In genomic region chr7:122987463-122987862, GRCh38 we compare ENCODE assay signal across 39 cellular contexts. TPM values are rescaled to one million over a fixed set of nuclear protein-coding genes. Genes with fewer than 3 reads are reported as not detected.
"Had no signal": no experiment of that assay in that cellular context is flagged by ENCODE, and none has a peak within 500 bp of the region (broad histone marks: within the 10 kb centered on the region; RNA-seq: fewer than 3 reads in every experiment).

No MANE protein-coding gene starts in this region.

- H3K9me3 ChIP-seq: body of pancreas, breast epithelium had no signal

- H3K4me1 ChIP-seq: body of pancreas, breast epithelium had no signal

- H3K27ac ChIP-seq: body of pancreas, brain microvascular endothelial cell, breast epithelium, VCaP had no signal

- H3K4me3 ChIP-seq: body of pancreas, breast epithelium had no signal

- H3K27me3 Mint-ChIP-seq: activated CD4-positive, alpha-beta memory T cell treated with anti-CD3 and anti-CD28 coated beads, Interleukin-2, amount 10 ng/mL, durations not matched to agents 7 days and 5 days; activated CD4-positive, alpha-beta T cell treated with anti-CD3 and anti-CD28 coated beads for 36 hours; activated CD4-positive, alpha-beta T cell treated with anti-CD3 and anti-CD28 coated beads, Interleukin-2, amount 10 ng/mL, durations not matched to agents 7 days and 5 days; activated CD8-positive, alpha-beta memory T cell treated with anti-CD3 and anti-CD28 coated beads, Interleukin-2, amount 10 ng/mL, durations not matched to agents 7 days and 5 days; activated naive CD4-positive, alpha-beta T cell treated with anti-CD3 and anti-CD28 coated beads, Interleukin-2, amount 10 ng/mL, durations not matched to agents 7 days and 5 days; activated naive CD4-positive, alpha-beta T cell treated with anti-CD3 and anti-CD28 coated beads, Interleukin-2, amount 50 U/mL, for 24 hours; activated naive CD8-positive, alpha-beta T cell; activated naive CD8-positive, alpha-beta T cell treated with anti-CD3 and anti-CD28 coated beads, Interleukin-2, amount 10 ng/mL, durations not matched to agents 7 days and 5 days; activated naive CD8-positive, alpha-beta T cell treated with anti-CD3 and anti-CD28 coated beads, Interleukin-2, amount 50 U/mL, for 24 hours; activated T-cell treated with anti-CD3 and anti-CD28 coated beads, Interleukin-2, amount 50 U/mL, for 24 hours; T-cell; T-helper 17 cell had no signal

- ATAC-seq: activated CD4-positive, alpha-beta T cell treated with anti-CD3 and anti-CD28 coated beads for 36 hours; activated CD4-positive, CD25-positive, alpha-beta regulatory T cell treated with anti-CD3 and anti-CD28 coated beads, Interleukin-2, amount 50 U/mL, for 24 hours; activated CD8-positive, alpha-beta memory T cell treated with anti-CD3 and anti-CD28 coated beads, Interleukin-2, amount 10 ng/mL, durations not matched to agents 7 days and 5 days; activated CD8-positive, alpha-beta T cell treated with anti-CD3 and anti-CD28 coated beads, Interleukin-2, amount 10 ng/mL, durations not matched to agents 7 days and 5 days; activated naive CD8-positive, alpha-beta T cell treated with anti-CD3 and anti-CD28 coated beads, Interleukin-2, amount 50 U/mL, for 24 hours; body of pancreas; T-cell; T-helper 17 cell had no signal

- H3K4me3 Mint-ChIP-seq: activated CD4-positive, alpha-beta memory T cell treated with anti-CD3 and anti-CD28 coated beads, Interleukin-2, amount 10 ng/mL, durations not matched to agents 7 days and 5 days; activated CD4-positive, alpha-beta T cell treated with anti-CD3 and anti-CD28 coated beads for 36 hours; activated CD4-positive, alpha-beta T cell treated with anti-CD3 and anti-CD28 coated beads, Interleukin-2, amount 10 ng/mL, durations not matched to agents 7 days and 5 days; activated CD8-positive, alpha-beta memory T cell treated with anti-CD3 and anti-CD28 coated beads, Interleukin-2, amount 10 ng/mL, durations not matched to agents 7 days and 5 days; activated CD8-positive, alpha-beta T cell treated with anti-CD3 and anti-CD28 coated beads, Interleukin-2, amount 10 ng/mL, durations not matched to agents 7 days and 5 days; activated naive CD4-positive, alpha-beta T cell treated with anti-CD3 and anti-CD28 coated beads, Interleukin-2, amount 10 ng/mL, durations not matched to agents 7 days and 5 days; activated naive CD4-positive, alpha-beta T cell treated with anti-CD3 and anti-CD28 coated beads, Interleukin-2, amount 50 U/mL, for 24 hours; activated naive CD8-positive, alpha-beta T cell; activated naive CD8-positive, alpha-beta T cell treated with anti-CD3 and anti-CD28 coated beads, Interleukin-2, amount 10 ng/mL, durations not matched to agents 7 days and 5 days; activated naive CD8-positive, alpha-beta T cell treated with anti-CD3 and anti-CD28 coated beads, Interleukin-2, amount 50 U/mL, for 24 hours; activated T-cell treated with anti-CD3 and anti-CD28 coated beads, Interleukin-2, amount 50 U/mL, for 24 hours; T-cell; T-helper 17 cell had no signal

- H3K27ac Mint-ChIP-seq: activated CD4-positive, alpha-beta memory T cell treated with anti-CD3 and anti-CD28 coated beads, Interleukin-2, amount 10 ng/mL, durations not matched to agents 7 days and 5 days; activated CD4-positive, alpha-beta T cell treated with anti-CD3 and anti-CD28 coated beads for 36 hours; activated CD4-positive, alpha-beta T cell treated with anti-CD3 and anti-CD28 coated beads, Interleukin-2, amount 10 ng/mL, durations not matched to agents 7 days and 5 days; activated CD8-positive, alpha-beta memory T cell treated with anti-CD3 and anti-CD28 coated beads, Interleukin-2, amount 10 ng/mL, durations not matched to agents 7 days and 5 days; activated CD8-positive, alpha-beta T cell treated with anti-CD3 and anti-CD28 coated beads, Interleukin-2, amount 10 ng/mL, durations not matched to agents 7 days and 5 days; activated naive CD4-positive, alpha-beta T cell treated with anti-CD3 and anti-CD28 coated beads, Interleukin-2, amount 10 ng/mL, durations not matched to agents 7 days and 5 days; activated naive CD4-positive, alpha-beta T cell treated with anti-CD3 and anti-CD28 coated beads, Interleukin-2, amount 50 U/mL, for 24 hours; activated naive CD8-positive, alpha-beta T cell; activated naive CD8-positive, alpha-beta T cell treated with anti-CD3 and anti-CD28 coated beads, Interleukin-2, amount 10 ng/mL, durations not matched to agents 7 days and 5 days; activated naive CD8-positive, alpha-beta T cell treated with anti-CD3 and anti-CD28 coated beads, Interleukin-2, amount 50 U/mL, for 24 hours; activated T-cell treated with anti-CD3 and anti-CD28 coated beads, Interleukin-2, amount 50 U/mL, for 24 hours; activated T-helper 2 cell treated with anti-CD3 and anti-CD28 coated beads, Interferon-gamma antibody, Interleukin-2, Interleukin-4, amounts not matched to agents 10 μg/mL and 5 μg/mL and 100 μg/mL, durations not matched to agents 14 hours and 24 hours and 36 hours; T-cell; T-helper 17 cell had no signal

- H3K36me3 ChIP-seq: brain microvascular endothelial cell, breast epithelium had no signal

- H3K27me3 ChIP-seq: body of pancreas, brain microvascular endothelial cell, breast epithelium had no signal

- DNase-seq: activated CD4-positive, alpha-beta memory T cell treated with anti-CD3 and anti-CD28 coated beads, Interleukin-2, amount 10 ng/mL, durations not matched to agents 7 days and 5 days; activated CD4-positive, alpha-beta T cell treated with anti-CD3 and anti-CD28 coated beads for 1 hour; activated CD4-positive, alpha-beta T cell treated with anti-CD3 and anti-CD28 coated beads for 36 hours; activated CD4-positive, alpha-beta T cell treated with anti-CD3 and anti-CD28 coated beads for 48 hours; activated CD4-positive, alpha-beta T cell treated with anti-CD3 and anti-CD28 coated beads, Interleukin-2, amount 10 ng/mL, durations not matched to agents 7 days and 5 days; activated CD4-positive, alpha-beta T cell treated with anti-CD3 and anti-CD28 coated beads, Interleukin-2, amount 50 U/mL, for 48 hours; activated CD4-positive, CD25-positive, alpha-beta regulatory T cell; activated CD8-positive, alpha-beta memory T cell treated with anti-CD3 and anti-CD28 coated beads for 24 hours; activated CD8-positive, alpha-beta memory T cell treated with anti-CD3 and anti-CD28 coated beads, Interleukin-2, amount 10 ng/mL, durations not matched to agents 7 days and 5 days; activated CD8-positive, alpha-beta memory T cell treated with anti-CD3 and anti-CD28 coated beads, Interleukin-2, amount 50 U/mL, for 48 hours; activated CD8-positive, alpha-beta T cell treated with anti-CD3 and anti-CD28 coated beads, Interleukin-2, amount 10 ng/mL, durations not matched to agents 7 days and 5 days; activated effector memory CD4-positive, alpha-beta T cell treated with Interleukin-2 at 50 U/mL for 16 hours; activated gamma-delta T cell; activated naive CD4-positive, alpha-beta T cell treated with anti-CD3 and anti-CD28 coated beads, Interleukin-2, amount 10 ng/mL, durations not matched to agents 7 days and 5 days; activated naive CD4-positive, alpha-beta T cell treated with Interleukin-2 at 50 U/mL for 16 hours; activated naive CD8-positive, alpha-beta T cell treated with anti-CD3 and anti-CD28 coated beads, Interleukin-2, amount 10 ng/mL, durations not matched to agents 7 days and 5 days; activated naive CD8-positive, alpha-beta T cell treated with anti-CD3 and anti-CD28 coated beads, Interleukin-2, amount 50 U/mL, for 24 hours; activated T-cell treated with anti-CD3 and anti-CD28 coated beads, Interleukin-2, amount 50 U/mL, for 24 hours; activated T-cell treated with anti-CD3 and anti-CD28 coated beads, Interleukin-2, amount 50 U/mL, for 48 hours; amygdala; aorta; body of pancreas; brain microvascular endothelial cell; central memory CD4-positive, alpha-beta T cell; T-cell; T-helper 17 cell; T-helper 9 cell had no signal

- H3K9me3 Mint-ChIP-seq: activated CD4-positive, alpha-beta memory T cell treated with anti-CD3 and anti-CD28 coated beads, Interleukin-2, amount 10 ng/mL, durations not matched to agents 7 days and 5 days; activated CD4-positive, alpha-beta T cell treated with anti-CD3 and anti-CD28 coated beads, Interleukin-2, amount 10 ng/mL, durations not matched to agents 7 days and 5 days; activated naive CD8-positive, alpha-beta T cell treated with anti-CD3 and anti-CD28 coated beads, Interleukin-2, amount 50 U/mL, for 24 hours had no signal

- H3K36me3 Mint-ChIP-seq: activated CD8-positive, alpha-beta memory T cell treated with anti-CD3 and anti-CD28 coated beads, Interleukin-2, amount 10 ng/mL, durations not matched to agents 7 days and 5 days; activated naive CD4-positive, alpha-beta T cell treated with anti-CD3 and anti-CD28 coated beads, Interleukin-2, amount 10 ng/mL, durations not matched to agents 7 days and 5 days; activated naive CD4-positive, alpha-beta T cell treated with anti-CD3 and anti-CD28 coated beads, Interleukin-2, amount 50 U/mL, for 24 hours; activated naive CD8-positive, alpha-beta T cell; activated naive CD8-positive, alpha-beta T cell treated with anti-CD3 and anti-CD28 coated beads, Interleukin-2, amount 10 ng/mL, durations not matched to agents 7 days and 5 days; T-cell had no signal

- H3K4me1 Mint-ChIP-seq: activated CD4-positive, alpha-beta memory T cell treated with anti-CD3 and anti-CD28 coated beads, Interleukin-2, amount 10 ng/mL, durations not matched to agents 7 days and 5 days; activated CD4-positive, alpha-beta T cell treated with anti-CD3 and anti-CD28 coated beads for 36 hours; activated CD4-positive, alpha-beta T cell treated with anti-CD3 and anti-CD28 coated beads, Interleukin-2, amount 10 ng/mL, durations not matched to agents 7 days and 5 days; activated CD8-positive, alpha-beta memory T cell treated with anti-CD3 and anti-CD28 coated beads, Interleukin-2, amount 10 ng/mL, durations not matched to agents 7 days and 5 days; activated naive CD4-positive, alpha-beta T cell treated with anti-CD3 and anti-CD28 coated beads, Interleukin-2, amount 10 ng/mL, durations not matched to agents 7 days and 5 days; activated naive CD4-positive, alpha-beta T cell treated with anti-CD3 and anti-CD28 coated beads, Interleukin-2, amount 50 U/mL, for 24 hours; activated naive CD8-positive, alpha-beta T cell treated with anti-CD3 and anti-CD28 coated beads, Interleukin-2, amount 10 ng/mL, durations not matched to agents 7 days and 5 days; activated naive CD8-positive, alpha-beta T cell treated with anti-CD3 and anti-CD28 coated beads, Interleukin-2, amount 50 U/mL, for 24 hours; T-cell; T-helper 17 cell had no signal

RNA-seq across cellular contexts. Expression of gene TAS2R16, which starts 8.0 kb away (rescaled TPM):
- total RNA-seq: activated CD4-positive, alpha-beta memory T cell treated with anti-CD3 and anti-CD28 coated beads, Interleukin-2, amount 10 ng/mL, durations not matched to agents 7 days and 5 days; activated CD4-positive, alpha-beta T cell treated with anti-CD3 and anti-CD28 coated beads for 36 hours; activated CD4-positive, alpha-beta T cell treated with anti-CD3 and anti-CD28 coated beads, Interleukin-2, amount 10 ng/mL, durations not matched to agents 7 days and 5 days; activated CD8-positive, alpha-beta memory T cell treated with anti-CD3 and anti-CD28 coated beads, Interleukin-2, amount 10 ng/mL, durations not matched to agents 7 days and 5 days; activated CD8-positive, alpha-beta T cell treated with anti-CD3 and anti-CD28 coated beads, Interleukin-2, amount 10 ng/mL, durations not matched to agents 7 days and 5 days; activated naive CD8-positive, alpha-beta T cell treated with anti-CD3 and anti-CD28 coated beads, Interleukin-2, amount 10 ng/mL, durations not matched to agents 7 days and 5 days; activated T-helper 2 cell treated with anti-CD3 and anti-CD28 coated beads, Interferon-gamma antibody, Interleukin-2, Interleukin-4, amounts not matched to agents 10 μg/mL and 5 μg/mL and 100 μg/mL, durations not matched to agents 14 hours and 24 hours and 36 hours; aorta; astrocyte; body of pancreas; breast epithelium; cardiac septum; cerebellum; T-cell; T-helper 1 cell treated with Interleukin-12 subunit alpha and Interleukin-12 subunit beta and Interleukin-4 antibody, amounts not matched to agents 30 ng/mL and 1 ng/mL, for 36 hours; T-helper 17 cell; T-helper 2 cell treated with Interferon-gamma antibody and Interleukin-4, amounts not matched to agents 100 ng/mL and 5 ng/mL, for 36 hours had no signal
- polyA plus RNA-seq: adipose tissue, aorta had no signal
